Comparison of ENCODE assay signal across 15 cellular contexts in genomic region chr19:3538965-3539742, GRCh38. TPM values are rescaled to one million over a fixed set of nuclear protein-coding genes. Genes with fewer than 3 reads are reported as not detected.
DNase-seq lines count a peak whose midpoint lies in the region; ATAC-seq, FAIRE-seq and TF ChIP-seq lines count a peak whose summit lies in the region.
"Had no signal": no experiment of that assay in that cellular context is flagged by ENCODE, and none has a peak within 500 bp of the region (broad histone marks: within the 10 kb centered on the region; RNA-seq: fewer than 3 reads in every experiment).

TEKTIP1 (plus strand) TSS chr19:3539174; CDS start chr19:3539178, 4 bp downstream.

- H3K27ac ChIP-seq in right cardiac atrium (ENCODE audit: low read length) (no peak within 1 kb of the TSS), layer of hippocampus (ENCODE audit: low read depth, low read length) (peak within 1 kb of the TSS; percentile 68), gastrocnemius medialis (no peak within 1 kb of the TSS)
- H3K27ac ChIP-seq: lower lobe of right lung, vagina had no signal

- no peak for ATAC-seq in right cardiac atrium
- ATAC-seq in left cardiac atrium = no peak
- no peak for ATAC-seq in T-helper 17 cell
- ATAC-seq in gastrocnemius medialis = no peak
- ATAC-seq: lower lobe of right lung had no signal

- peaks cover 7% of the 10 kb centered on the region for H3K4me1 Mint-ChIP-seq in T-helper 17 cell

- peak within 1 kb of the TSS; percentile 25 for H3K4me3 Mint-ChIP-seq in T-helper 17 cell
- H3K4me3 Mint-ChIP-seq: CD4-positive, CD25-positive, alpha-beta regulatory T cell had no signal

- H3K4me3 ChIP-seq in right cardiac atrium (ENCODE audit: low read length) (no peak within 1 kb of the TSS), gastrocnemius medialis (no peak within 1 kb of the TSS)
- H3K4me3 ChIP-seq: lower lobe of right lung, vagina had no signal

- H3K9me3 ChIP-seq in right cardiac atrium (ENCODE audit: control insufficient read depth, low read length) (no peaks in the 10 kb centered on the region), T-helper 17 cell (ENCODE audit: control insufficient read depth, low read length, poor library complexity, severe bottlenecking) (no peaks in the 10 kb centered on the region), gastrocnemius medialis (no peaks in the 10 kb centered on the region)
- H3K9me3 ChIP-seq: lower lobe of right lung, vagina had no signal

- no peaks in the 10 kb centered on the region for H3K36me3 Mint-ChIP-seq in T-helper 17 cell (ENCODE audit: low read depth)

- H3K27ac Mint-ChIP-seq in T-helper 17 cell = no peak within 1 kb of the TSS
- H3K27ac Mint-ChIP-seq: CD4-positive, CD25-positive, alpha-beta regulatory T cell had no signal

- 55% methylated on average over 27 of the region's 27 CpGs for WGBS in right cardiac atrium

- in situ Hi-C loops in gastrocnemius medialis (cut with MboI; ENCODE audit: low sequenced_read_pairs in 4 of 4) = no loop called here

- TF ChIP-seq CTCF in D721Med (IDR thresholded peaks at IDR 0.05; ENCODE audit: insufficient read depth, missing control alignments) (no peak), gastrocnemius medialis (IDR thresholded peaks at IDR 0.05 in 4 of 5, conservative IDR thresholded peaks at IDR 0.05 in 1 of 5) (no peak)

- H3K27me3 Mint-ChIP-seq in T-helper 17 cell = no peaks in the 10 kb centered on the region
- H3K27me3 Mint-ChIP-seq: CD4-positive, CD25-positive, alpha-beta regulatory T cell had no signal

- no peaks in the 10 kb centered on the region for H3K27me3 ChIP-seq in right cardiac atrium (ENCODE audit: control insufficient read depth, insufficient read depth)
- H3K27me3 ChIP-seq in layer of hippocampus (ENCODE audit: control insufficient read depth, insufficient read depth, low read length) = no peaks in the 10 kb centered on the region
- H3K27me3 ChIP-seq in gastrocnemius medialis = no peaks in the 10 kb centered on the region
- H3K27me3 ChIP-seq: vagina had no signal

- TF ChIP-seq POLR2A in gastrocnemius medialis (IDR thresholded peaks at IDR 0.05) = no peak

- H3K4me1 ChIP-seq in right cardiac atrium (ENCODE audit: control insufficient read depth, insufficient read depth, low read length) (no peaks in the 10 kb centered on the region), gastrocnemius medialis (no peaks in the 10 kb centered on the region)
- H3K4me1 ChIP-seq: lower lobe of right lung had no signal

- intact Hi-C loops in right cardiac atrium (cut with DNase I) = no loop called here
- intact Hi-C loops in left cardiac atrium (cut with DNase I) = no loop called here
- intact Hi-C loops in gastrocnemius medialis (cut with DNase I; ENCODE audit: low total_unique reads) = no loop called here

- peaks cover 0 to 22% of the 10 kb centered on the region in 2 donors for H3K36me3 ChIP-seq in gastrocnemius medialis

- DNase-seq in right cardiac atrium = peak in 2 of 3 donors; percentile 46 to 54
- DNase-seq in left cardiac atrium = no peak
- no peak for DNase-seq in T-helper 17 cell
- no peak for DNase-seq in NOMO-1 (lab: John Stamatoyannopoulos, UW; ENCODE audit: unreplicated experiment in 2 of 2)
- no peak for DNase-seq in activated CD4-positive, alpha-beta T cell treated with anti-CD3 and anti-CD28 coated beads for 4 hours
- no peak for DNase-seq in D721Med (ENCODE audit: insufficient read length, low spot score)
- no peak for DNase-seq in gastrocnemius medialis
- DNase-seq: CD4-positive, CD25-positive, alpha-beta regulatory T cell; Kasumi-1; lower lobe of right lung; NCI-H446 treated with DMSO at 0.1 percent for 48 hours; retina had no signal

- no peak for FAIRE-seq in D721Med (lab: Jason Lieb, UNC)

RNA-seq across cellular contexts. Expression of gene TEKTIP1, which starts in this region (rescaled TPM):
- total RNA-seq in right cardiac atrium = 1 to 10 TPM in 1 of 4 donors, under 1 TPM in 1, not detected in 2; 0.97 to 1.2 TPM
- 0.20 TPM for polyA plus RNA-seq in right cardiac atrium
- total RNA-seq in left cardiac atrium = under 1 TPM in 1 of 2 donors, not detected in 1; 0.52 TPM
- 1 to 10 TPM; 5.0 to 8.4 TPM for total RNA-seq in T-helper 17 cell
- total RNA-seq in gastrocnemius medialis = not detected
- total RNA-seq: fibroblast of villous mesenchyme, vagina had no signal

Comparison
In these comparisons a context has a peak if more than half of its experiments do, and no peak if none do; other contexts are left out.
1. DNase-seq: peak in right cardiac atrium (2 of 3); none in left cardiac atrium (single experiment), T-helper 17 cell (0 of 3), NOMO-1 (0 of 2), activated CD4-positive, alpha-beta T cell treated with anti-CD3 and anti-CD28 coated beads for 4 hours (0 of 2), D721Med (single experiment) and gastrocnemius medialis (0 of 2).